Comparison of ENCODE assay signal across 1 cellular context in genomic region chr5:12270914-12271313, GRCh38.
TF ChIP-seq lines count a peak whose summit lies in the region.

No MANE protein-coding gene starts in this region.

TF ChIP-seq in GM12878, 131 proteins besides CTCF, POLR2A, EP300 and RAD21:
- TF ChIP-seq CBX5 (IDR thresholded peaks at IDR 0.05; ENCODE audit: low read depth) (no peak), SREBF1 (IDR thresholded peaks at IDR 0.05; ENCODE audit: low read length) (no peak), ZNF592 (IDR thresholded peaks at IDR 0.05) (no peak), RCOR1 (conservative IDR thresholded peaks at IDR 0.05; ENCODE audit: low read depth, low read length) (no peak), GABPA (IDR thresholded peaks at IDR 0.05; ENCODE audit: low read depth) (no peak), PAX5 (IDR thresholded peaks at IDR 0.05; ENCODE audit: borderline replicate concordance, low read depth, low read length) (no peak)
